ENCODE assay signal across 13 cellular contexts in genomic region chr5:158384535-158385421, GRCh38.
A peak's percentile ranks its signal among the peaks of the same experiment; 100 is the strongest.
DNase-seq lines count a peak whose midpoint lies in the region; ATAC-seq and TF ChIP-seq lines count a peak whose summit lies in the region.
"Had no signal": no experiment of that assay in that cellular context is flagged by ENCODE, and none has a peak within 500 bp of the region (broad histone marks: within the 10 kb centered on the region; RNA-seq: fewer than 3 reads in every experiment).

No MANE protein-coding gene starts in this region.

- H3K4me2 ChIP-seq in SK-N-SH = peak overlapping the region; percentile 46

- POLR2A ChIA-PET in SK-N-SH (lab: Yijun Ruan, JAX) = no interaction called here

- H3K4me1 ChIP-seq in left ventricle myocardium inferior (peaks cover 12% of the 10 kb centered on the region), SK-N-SH (ENCODE audit: control insufficient read depth in 1 of 2, insufficient read depth in 2 of 2, low read depth in 1 of 2, low read length in 1 of 2) (peaks cover 19 to 23% of the 10 kb centered on the region in 2 experiments), thoracic aorta (ENCODE audit: control insufficient read depth in 1 of 2, low read depth in 2 of 2) (peaks cover 10 to 33% of the 10 kb centered on the region in 2 donors), HAP-1 (no peaks in the 10 kb centered on the region)

- H3K9me2 ChIP-seq in SK-N-SH = no peaks in the 10 kb centered on the region

- H3K79me2 ChIP-seq in SK-N-SH (ENCODE audit: insufficient read depth) = no peaks in the 10 kb centered on the region

- H3F3A ChIP-seq in SK-N-SH (replicated peaks; ENCODE audit: insufficient read depth) = peaks cover 36% of the 10 kb centered on the region

- H2AFZ ChIP-seq in SK-N-SH (ENCODE audit: low read depth) = no peak overlapping the region

- in situ Hi-C loops in HAP-1 (cut with MboI; ENCODE audit: low sequenced_read_pairs) = no loop called here

- DNase-seq in Right ventricle myocardium superior (no peak), left ventricle myocardium inferior (no peak), SK-N-SH (no peak), fibroblast of villous mesenchyme (ENCODE audit: low read depth) (peak; percentile 67), thoracic aorta (ENCODE audit: low spot score) (peak; percentile 5), SKM-1 treated with dmso at 0.1 percent for 144 hours (lab: John Stamatoyannopoulos, UW; ENCODE audit: unreplicated experiment) (no peak), HAP-1 (ENCODE audit: low spot score in 2 of 2) (no peak)
- DNase-seq: CD4-positive, CD25-positive, alpha-beta regulatory T cell; NCI-H1694; stimulated activated CD4-positive, alpha-beta T cell treated with anti-CD3 and anti-CD28 coated beads, Interleukin-4, amount 100 ng/mL, for 1 hour had no signal

- intact Hi-C loops in Right ventricle myocardium superior (cut with DNase I) = no loop called here
- intact Hi-C loops in left ventricle myocardium inferior (cut with micrococcal nuclease) = no loop called here

- CTCF ChIA-PET in SK-N-SH (lab: Yijun Ruan, JAX) = no interaction called here

- TF ChIP-seq RAD21 in SK-N-SH (IDR thresholded peaks at IDR 0.05; ENCODE audit: low read length) = no peak

- H3K4me3 ChIP-seq in left ventricle myocardium inferior (no peak overlapping the region), SK-N-SH (ENCODE audit: low read depth in 2 of 2, low read length in 1 of 2) (no peak overlapping the region), fibroblast of villous mesenchyme (ENCODE audit: low read depth, low read length) (no peak overlapping the region), thoracic aorta (no peak overlapping the region), HAP-1 (no peak overlapping the region)
- H3K4me3 ChIP-seq: SK-N-MC had no signal

- H3K27ac ChIP-seq in left ventricle myocardium inferior (replicated peaks) = no peak overlapping the region
- peak overlapping the region in 1 of 2 experiments; percentile 93; a peak in 3 of 4 replicates for H3K27ac ChIP-seq in SK-N-SH (ENCODE audit: low read depth in 2 of 2, low read length in 1 of 2)
- H3K27ac ChIP-seq in thoracic aorta = no peak overlapping the region
- H3K27ac ChIP-seq: SK-N-MC had no signal

- H3K9me3 ChIP-seq in left ventricle myocardium inferior (replicated peaks) = peaks cover 15% of the 10 kb centered on the region
- H3K9me3 ChIP-seq in SK-N-SH = no peaks in the 10 kb centered on the region
- no peaks in the 10 kb centered on the region for H3K9me3 ChIP-seq in thoracic aorta
- no peaks in the 10 kb centered on the region for H3K9me3 ChIP-seq in HAP-1

- TF ChIP-seq EP300 in SK-N-SH (IDR thresholded peaks at IDR 0.05; ENCODE audit: borderline replicate concordance in 1 of 2, low read depth in 1 of 2, low read length in 1 of 2) = peak in 1 of 2 experiments; percentile 89; a peak in 2 of 4 replicates

- no peak for TF ChIP-seq CTCF in left ventricle myocardium inferior (IDR thresholded peaks at IDR 0.05; ENCODE audit: borderline replicate concordance)
- TF ChIP-seq CTCF in SK-N-SH (IDR thresholded peaks at IDR 0.05) = no peak
- no peak for TF ChIP-seq CTCF in fibroblast of villous mesenchyme (IDR thresholded peaks at IDR 0.05; ENCODE audit: insufficient read depth, low read depth, low read length)
- no peak for TF ChIP-seq CTCF in thoracic aorta (IDR thresholded peaks at IDR 0.05)

- no peaks in the 10 kb centered on the region for H4K20me1 ChIP-seq in SK-N-SH (ENCODE audit: insufficient read depth)

- 3% methylated on average over 1 of the region's 1 CpG for WGBS in SK-N-SH (ENCODE audit: low lambda C conversion rate)

- peak; percentile 54 for ATAC-seq in Right ventricle myocardium superior (ENCODE audit: poor library complexity)
- ATAC-seq in thoracic aorta (ENCODE audit: insufficient number of reproducible peaks, low FRiP score, low read depth) = peak; percentile 53
- ATAC-seq in GM21619 (IDR thresholded peaks at IDR 0.05; ENCODE audit: unreplicated experiment) = no peak
- ATAC-seq: esophagus mucosa had no signal

- no peaks in the 10 kb centered on the region for H3K27me3 ChIP-seq in left ventricle myocardium inferior (ENCODE audit: low read depth)
- H3K27me3 ChIP-seq in SK-N-SH (ENCODE audit: insufficient read depth) = no peaks in the 10 kb centered on the region
- H3K27me3 ChIP-seq in thoracic aorta (replicated peaks; ENCODE audit: insufficient read depth) = no peaks in the 10 kb centered on the region
- H3K27me3 ChIP-seq in HAP-1 (ENCODE audit: low read depth) = no peaks in the 10 kb centered on the region

- H3K36me3 ChIP-seq in left ventricle myocardium inferior (no peaks in the 10 kb centered on the region), SK-N-SH (replicated peaks in 1 of 2; ENCODE audit: control insufficient read depth in 1 of 2, insufficient read depth in 2 of 2, low read length in 1 of 2) (no peaks in the 10 kb centered on the region), thoracic aorta (no peaks in the 10 kb centered on the region), HAP-1 (replicated peaks) (no peaks in the 10 kb centered on the region)

- H3K9ac ChIP-seq in SK-N-SH = peak overlapping the region; percentile 4; the same call in 1 of the 2 replicates

TF ChIP-seq in SK-N-SH, 30 proteins besides CTCF, POLR2A, EP300 and RAD21 (continues in another document):
- TF ChIP-seq PBX3 (IDR thresholded peaks at IDR 0.05) (peak; percentile 73), YY1 (IDR thresholded peaks at IDR 0.05; ENCODE audit: low read depth) (0 out of 2 replicates have a peak, but pooled peaks have one; percentile 17), CHD2 (IDR thresholded peaks at IDR 0.05; ENCODE audit: low read length, partially characterized antibody) (no peak), GABPA (IDR thresholded peaks at IDR 0.05; ENCODE audit: low read depth) (no peak), MXI1 (IDR thresholded peaks at IDR 0.05; ENCODE audit: low read depth, low read length) (no peak), FOXJ3 (CRISPR knock-in tag; IDR thresholded peaks at IDR 0.05) (no peak), FOXM1 (IDR thresholded peaks at IDR 0.05; ENCODE audit: low read depth) (no peak), SMC3 (IDR thresholded peaks at IDR 0.05; ENCODE audit: low read depth, low read length) (no peak), GATA2 (CRISPR knock-in tag; IDR thresholded peaks at IDR 0.05) (no peak), USF2 (IDR thresholded peaks at IDR 0.05; ENCODE audit: borderline replicate concordance, low read depth, low read length) (no peak), RXRA (IDR thresholded peaks at IDR 0.05; ENCODE audit: borderline replicate concordance, low read depth) (0 out of 2 replicates have a peak, but pooled peaks have one; percentile 66), SIN3A (IDR thresholded peaks at IDR 0.05; ENCODE audit: borderline replicate concordance, low read depth, low read length) (no peak), REST (IDR thresholded peaks at IDR 0.05; ENCODE audit: low read depth, low read length) (peak; percentile 41; the same call in 1 of the 2 replicates), FOSL2 (IDR thresholded peaks at IDR 0.05; ENCODE audit: borderline replicate concordance, low read depth) (peak; percentile 99), EZH2phosphoT487 (IDR thresholded peaks at IDR 0.05; ENCODE audit: borderline replicate concordance, low read depth) (no peak), TCF12 (IDR thresholded peaks at IDR 0.05) (peak; percentile 79)

Comparison
In these comparisons a context has a peak if more than half of its experiments do, and no peak if none do; other contexts are left out.
1. DNase-seq: peak in fibroblast of villous mesenchyme (single experiment) and thoracic aorta (single experiment); none in Right ventricle myocardium superior (single experiment), left ventricle myocardium inferior (single experiment), SK-N-SH (single experiment), SKM-1 treated with dmso at 0.1 percent for 144 hours (single experiment) and HAP-1 (0 of 2).